ENCODE assay signal across 9 cellular contexts in the genomic region with DNA sequence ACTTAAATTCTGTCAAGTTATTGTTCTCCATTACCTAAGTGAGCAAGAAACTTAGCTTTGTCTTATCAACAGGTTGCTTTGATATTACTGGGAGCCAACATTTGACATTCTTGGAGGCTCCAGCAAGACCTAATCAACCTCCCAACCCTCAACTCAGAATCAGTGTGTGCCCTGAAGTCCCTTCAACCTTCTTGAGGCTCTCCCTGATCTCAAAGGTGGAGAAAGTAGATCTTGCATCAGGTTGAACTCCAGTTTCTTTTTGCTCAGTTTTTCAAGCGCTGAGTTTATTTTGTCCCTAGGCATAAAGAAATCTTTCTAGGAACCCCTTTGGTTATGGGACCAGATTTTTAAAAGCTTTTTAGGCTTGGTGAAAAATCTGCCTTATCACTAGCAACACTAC. TPM values are rescaled to one million over a fixed set of nuclear protein-coding genes. Genes with fewer than 3 reads are reported as not detected.
DNase-seq lines count a peak whose midpoint lies in the region; ATAC-seq and TF ChIP-seq lines count a peak whose summit lies in the region.
"Had no signal": no experiment of that assay in that cellular context is flagged by ENCODE, and none has a peak within 500 bp of the region (broad histone marks: within the 10 kb centered on the region; RNA-seq: fewer than 3 reads in every experiment).

No MANE protein-coding gene starts in this region.

- H3K9me3 ChIP-seq in hepatocyte (ENCODE audit: low read depth) (no peaks in the 10 kb centered on the region), subcutaneous abdominal adipose tissue (ENCODE audit: control insufficient read depth in 5 of 5, low read length in 5 of 5) (no peaks in the 10 kb centered on the region)

- H3K36me3 Mint-ChIP-seq in T-helper 1 cell treated with Interleukin-12 subunit alpha and Interleukin-12 subunit beta and Interleukin-4 antibody, amounts not matched to agents 30 μg/mL and 1 μg/mL, for 36 hours (ENCODE audit: low read depth): peaks cover 42% of the 10 kb centered on the region
- H3K36me3 Mint-ChIP-seq in activated CD4-positive, alpha-beta memory T cell treated with anti-CD3 and anti-CD28 coated beads, Interleukin-2, amount 10 ng/mL, durations not matched to agents 7 days and 5 days (ENCODE audit: low read depth): peaks cover 51% of the 10 kb centered on the region

- 92% methylated on average over 1 of the region's 1 CpG for WGBS in hepatocyte (ENCODE audit: low lambda C conversion rate, missing lambda C conversion rate)

- H3K27ac ChIP-seq in hepatocyte (peak overlapping the region; percentile 97), subcutaneous abdominal adipose tissue (ENCODE audit: low read depth, low read length) (peak overlapping the region; percentile 92)

- no peaks in the 10 kb centered on the region for H3K9me2 ChIP-seq in hepatocyte (replicated peaks; ENCODE audit: insufficient read depth)

- peaks cover 60% of the 10 kb centered on the region for H3K4me1 Mint-ChIP-seq in T-helper 1 cell treated with Interleukin-12 subunit alpha and Interleukin-12 subunit beta and Interleukin-4 antibody, amounts not matched to agents 30 μg/mL and 1 μg/mL, for 36 hours (ENCODE audit: low read depth)
- peaks cover 70% of the 10 kb centered on the region for H3K4me1 Mint-ChIP-seq in activated CD4-positive, alpha-beta memory T cell treated with anti-CD3 and anti-CD28 coated beads, Interleukin-2, amount 10 ng/mL, durations not matched to agents 7 days and 5 days

- H3K27me3 ChIP-seq in hepatocyte (no peaks in the 10 kb centered on the region), subcutaneous abdominal adipose tissue (ENCODE audit: control insufficient read depth in 5 of 5, insufficient read depth in 4 of 5, low read length in 5 of 5) (no peaks in the 10 kb centered on the region)

- peak overlapping the region; percentile 96 for H3K4me2 ChIP-seq in hepatocyte

- no peak for TF ChIP-seq CTCF in hepatocyte (IDR thresholded peaks at IDR 0.05; ENCODE audit: poor library complexity)

- CTCF ChIA-PET in activated CD4-positive, alpha-beta memory T cell treated with anti-CD3 and anti-CD28 coated beads, Interleukin-2, amount 10 ng/mL, durations not matched to agents 7 days and 5 days (lab: Charles Lee): interaction anchor here (0.9 to 5.9 kb wide), 15 partner anchors 8 to 575 kb away, joined by 3 to 78 read pairs (median 6); partner anchors contain the start of genes DTX4, FAM111B and LPXN

- peaks cover 27% of the 10 kb centered on the region for H3K79me2 ChIP-seq in hepatocyte

- H3K36me3 ChIP-seq in hepatocyte (replicated peaks; ENCODE audit: insufficient read depth, low read depth) (no peaks in the 10 kb centered on the region), subcutaneous abdominal adipose tissue (ENCODE audit: control insufficient read depth in 5 of 5, insufficient read depth in 5 of 5, low read length in 5 of 5) (peaks cover 0 to 4% (median 0%) of the 10 kb centered on the region in 5 donors)

- POLR2A ChIA-PET in activated CD4-positive, alpha-beta memory T cell treated with anti-CD3 and anti-CD28 coated beads, Interleukin-2, amount 10 ng/mL, durations not matched to agents 7 days and 5 days (lab: Charles Lee): interaction anchor here (0.9 to 7.2 kb wide), 12 partner anchors 8 to 1403 kb away, joined by 3 to 169 read pairs (median 6); partner anchors contain the start of genes DTX4, FAM111B, OSBP and PATL1

- H3K4me1 ChIP-seq in hepatocyte (ENCODE audit: insufficient read depth) (peaks cover 37% of the 10 kb centered on the region), subcutaneous abdominal adipose tissue (ENCODE audit: control insufficient read depth in 5 of 5, insufficient read depth in 5 of 5, low read length in 5 of 5) (peaks cover 0 to 43% (median 40%) of the 10 kb centered on the region in 5 donors)

- H3K4me3 ChIP-seq in hepatocyte: peak overlapping the region; percentile 71
- peak overlapping the region; percentile 48 to 86 (median 70) for H3K4me3 ChIP-seq in subcutaneous abdominal adipose tissue (ENCODE audit: low read depth in 1 of 5, low read length in 5 of 5)

- DNase-seq in T-helper 1 cell (no peak), hepatocyte (ENCODE audit: low spot score) (no peak), AG08395 (ENCODE audit: low spot score) (no peak)
- no peak for DNase-seq in activated CD4-positive, alpha-beta memory T cell treated with anti-CD3 and anti-CD28 coated beads, Interleukin-2, amount 10 ng/mL, durations not matched to agents 7 days and 5 days

- peak overlapping the region; percentile 35 for H2AFZ ChIP-seq in hepatocyte

- peak overlapping the region; percentile 96 for H3K27ac Mint-ChIP-seq in T-helper 1 cell treated with Interleukin-12 subunit alpha and Interleukin-12 subunit beta and Interleukin-4 antibody, amounts not matched to agents 30 μg/mL and 1 μg/mL, for 36 hours
- H3K27ac Mint-ChIP-seq in activated CD4-positive, alpha-beta memory T cell treated with anti-CD3 and anti-CD28 coated beads, Interleukin-2, amount 10 ng/mL, durations not matched to agents 7 days and 5 days: peak overlapping the region; percentile 93

- H3K4me3 Mint-ChIP-seq in T-helper 1 cell treated with Interleukin-12 subunit alpha and Interleukin-12 subunit beta and Interleukin-4 antibody, amounts not matched to agents 30 μg/mL and 1 μg/mL, for 36 hours: peak overlapping the region; percentile 97
- peak overlapping the region; percentile 95 for H3K4me3 Mint-ChIP-seq in activated CD4-positive, alpha-beta memory T cell treated with anti-CD3 and anti-CD28 coated beads, Interleukin-2, amount 10 ng/mL, durations not matched to agents 7 days and 5 days

- no peaks in the 10 kb centered on the region for H4K20me1 ChIP-seq in hepatocyte (ENCODE audit: insufficient read depth, poor library complexity, severe bottlenecking)

- ATAC-seq in GM21576 (IDR thresholded peaks at IDR 0.05; ENCODE audit: unreplicated experiment): no peak
- no peak for ATAC-seq in GM19463 (IDR thresholded peaks at IDR 0.05; ENCODE audit: unreplicated experiment)

- no peaks in the 10 kb centered on the region for H3K9me3 Mint-ChIP-seq in T-helper 1 cell treated with Interleukin-12 subunit alpha and Interleukin-12 subunit beta and Interleukin-4 antibody, amounts not matched to agents 30 μg/mL and 1 μg/mL, for 36 hours
- H3K9me3 Mint-ChIP-seq in activated CD4-positive, alpha-beta memory T cell treated with anti-CD3 and anti-CD28 coated beads, Interleukin-2, amount 10 ng/mL, durations not matched to agents 7 days and 5 days: no peaks in the 10 kb centered on the region

- H3K27me3 Mint-ChIP-seq in T-helper 1 cell treated with Interleukin-12 subunit alpha and Interleukin-12 subunit beta and Interleukin-4 antibody, amounts not matched to agents 30 μg/mL and 1 μg/mL, for 36 hours (ENCODE audit: low read depth): no peaks in the 10 kb centered on the region
- H3K27me3 Mint-ChIP-seq in activated CD4-positive, alpha-beta memory T cell treated with anti-CD3 and anti-CD28 coated beads, Interleukin-2, amount 10 ng/mL, durations not matched to agents 7 days and 5 days: no peaks in the 10 kb centered on the region

- H3K9ac ChIP-seq in subcutaneous abdominal adipose tissue (ENCODE audit: low read length in 5 of 5): peak overlapping the region in 4 of 5 donors; percentile 42 to 61 (median 54)

RNA-seq across cellular contexts. Expression of gene FAM111A, which starts 1.4 kb away (rescaled TPM):
- total RNA-seq in activated CD4-positive, alpha-beta memory T cell treated with anti-CD3 and anti-CD28 coated beads, Interleukin-2, amount 10 ng/mL, durations not matched to agents 7 days and 5 days: 100 to 1,000 TPM; 136 to 141 TPM
- total RNA-seq in hepatocyte: 36.8 and 43.2 TPM in 2 replicates
- 16.8 and 20.0 TPM in 2 replicates for polyA plus RNA-seq in hepatocyte

RNA-seq across cellular contexts. Expression of gene DTX4, which starts 27.8 kb away (rescaled TPM):
- under 1 TPM; 0.30 to 0.48 TPM for total RNA-seq in activated CD4-positive, alpha-beta memory T cell treated with anti-CD3 and anti-CD28 coated beads, Interleukin-2, amount 10 ng/mL, durations not matched to agents 7 days and 5 days
- total RNA-seq in hepatocyte: 26.2 and 27.5 TPM in 2 replicates
- 13.6 and 15.4 TPM in 2 replicates for polyA plus RNA-seq in hepatocyte

RNA-seq across cellular contexts. Expression of gene FAM111B, which starts 37.1 kb away (rescaled TPM):
- total RNA-seq in activated CD4-positive, alpha-beta memory T cell treated with anti-CD3 and anti-CD28 coated beads, Interleukin-2, amount 10 ng/mL, durations not matched to agents 7 days and 5 days: 10 to 100 TPM; 47.2 to 48.6 TPM
- 4.2 and 5.4 TPM in 2 replicates for total RNA-seq in hepatocyte
- polyA plus RNA-seq in hepatocyte: 1.8 and 2.2 TPM in 2 replicates

RNA-seq across cellular contexts. Expression of gene GLYATL1B, which starts 58.0 kb away (rescaled TPM):
- total RNA-seq in activated CD4-positive, alpha-beta memory T cell treated with anti-CD3 and anti-CD28 coated beads, Interleukin-2, amount 10 ng/mL, durations not matched to agents 7 days and 5 days: not detected
- total RNA-seq in hepatocyte: not detected in 2 replicates
- 0.28 TPM in 1 of 2 replicates, not detected in the other for polyA plus RNA-seq in hepatocyte
- total RNA-seq: mesenteric fat pad had no signal

Comparison
In these comparisons a context has a peak if more than half of its experiments do, and no peak if none do; other contexts are left out.
1. RNA of gene DTX4, which starts 27.8 kb away (total RNA-seq): 26.2 to 27.5 TPM in hepatocyte; 0.30 to 0.48 TPM in activated CD4-positive, alpha-beta memory T cell treated with anti-CD3 and anti-CD28 coated beads, Interleukin-2, amount 10 ng/mL, durations not matched to agents 7 days and 5 days; every median in the first group is over 10 times any median in the second.